Comparison of ENCODE assay signal across 33 cellular contexts in genomic region chr5:38911933-38912332, GRCh38.
"Had no signal": no experiment of that assay in that cellular context is flagged by ENCODE, and none has a peak within 500 bp of the region (broad histone marks: within the 10 kb centered on the region; RNA-seq: fewer than 3 reads in every experiment).

No MANE protein-coding gene starts in this region.

- H3K4me3 ChIP-seq: adrenal gland, ascending aorta, body of pancreas, breast epithelium, cardiac muscle cell had no signal

- FAIRE-seq: astrocyte, bronchial epithelial cell had no signal

- H3K27ac ChIP-seq: adrenal gland, ascending aorta, body of pancreas, brain microvascular endothelial cell, breast epithelium, cardiac muscle cell had no signal

- H3K9me3 ChIP-seq: adrenal gland, body of pancreas, breast epithelium had no signal

- H3K27me3 ChIP-seq: adrenal gland, ascending aorta, body of pancreas, brain microvascular endothelial cell, breast epithelium, cardiac muscle cell had no signal

- H3K36me3 ChIP-seq: adrenal gland, breast epithelium, cardiac muscle cell had no signal

- H3K4me1 ChIP-seq: adrenal gland, ascending aorta, body of pancreas, breast epithelium had no signal

- ATAC-seq: activated naive CD4-positive, alpha-beta T cell treated with anti-CD3 and anti-CD28 coated beads, Interleukin-2, amount 50 U/mL, for 72 hours; activated naive CD8-positive, alpha-beta T cell treated with anti-CD3 and anti-CD28 coated beads, Interleukin-2, amount 50 U/mL, for 24 hours; activated T-cell treated with anti-CD3 and anti-CD28 coated beads, Interleukin-2, amount 50 U/mL, for 4 hours; activated T-cell treated with anti-CD3 and anti-CD28 coated beads, Interleukin-2, amount 50 U/mL, for 72 hours; activated T-helper 17 cell treated with anti-CD3 and anti-CD28 coated beads, Interleukin-2, amount 50 U/mL, for 72 hours; body of pancreas had no signal

- DNase-seq: activated effector memory CD4-positive, alpha-beta T cell treated with anti-CD3 and anti-CD28 coated beads, Interleukin-2, amount 50 U/mL, for 16 hours; activated effector memory CD4-positive, alpha-beta T cell treated with Interleukin-2 at 50 U/mL for 16 hours; activated gamma-delta T cell; activated gamma-delta T cell treated with Interleukin-2 at 50 U/mL for 16 hours; activated naive CD4-positive, alpha-beta T cell; activated naive CD4-positive, alpha-beta T cell treated with anti-CD3 and anti-CD28 coated beads for 36 hours; activated naive CD4-positive, alpha-beta T cell treated with anti-CD3 and anti-CD28 coated beads, Interleukin-2, amount 10 ng/mL, durations not matched to agents 7 days and 5 days; activated naive CD4-positive, alpha-beta T cell treated with anti-CD3 and anti-CD28 coated beads, Interleukin-2, amount 50 U/mL, for 16 hours; activated naive CD4-positive, alpha-beta T cell treated with Interleukin-2 at 50 U/mL for 16 hours; activated naive CD8-positive, alpha-beta T cell treated with anti-CD3 and anti-CD28 coated beads for 36 hours; activated naive CD8-positive, alpha-beta T cell treated with anti-CD3 and anti-CD28 coated beads, Interleukin-2, amount 10 ng/mL, durations not matched to agents 7 days and 5 days; activated naive CD8-positive, alpha-beta T cell treated with anti-CD3 and anti-CD28 coated beads, Interleukin-2, amount 50 U/mL, for 24 hours; activated T-cell treated with anti-CD3 and anti-CD28 coated beads, Interleukin-2, amount 50 U/mL, for 24 hours; activated T-cell treated with anti-CD3 and anti-CD28 coated beads, Interleukin-2, amount 50 U/mL, for 4 hours; activated T-cell treated with anti-CD3 and anti-CD28 coated beads, Interleukin-2, amount 50 U/mL, for 48 hours; activated T-cell treated with anti-CD3 and anti-CD28 coated beads, Interleukin-2, amount 50 U/mL, for 72 hours; adrenal gland; amniotic stem cell; amygdala; anterior cingulate cortex; aorta; body of pancreas; brain microvascular endothelial cell; caudate nucleus; central memory CD4-positive, alpha-beta T cell; cerebellar nuclear complex had no signal
